1 cellular context compared by ENCODE assay signal in genomic region chr18:22001912-22002487, GRCh38.
TF ChIP-seq lines count a peak whose summit lies in the region.

No MANE protein-coding gene starts in this region.

TF ChIP-seq in HepG2, 621 proteins besides CTCF, POLR2A, EP300 and RAD21 (continued from another document and continues in another):
- TF ChIP-seq ZHX1 (CRISPR knock-in tag; IDR thresholded peaks at IDR 0.05; ENCODE audit: low read depth), result peak; percentile 63; the same call in 1 of the 2 replicates
- TF ChIP-seq ZBTB25 (CRISPR knock-in tag; IDR thresholded peaks at IDR 0.05), result 0 out of 2 replicates have a peak, but pooled peaks have one; percentile 28
- peak; percentile 56; the same call in 1 of the 2 replicates for TF ChIP-seq ZGPAT (CRISPR knock-in tag; IDR thresholded peaks at IDR 0.05)
- TF ChIP-seq ZNF770 (CRISPR knock-in tag; IDR thresholded peaks at IDR 0.05), result no peak
- TF ChIP-seq TIGD3 (CRISPR knock-in tag; IDR thresholded peaks at IDR 0.05; ENCODE audit: borderline replicate concordance), result 0 out of 2 replicates have a peak, but pooled peaks have one; percentile 50
- TF ChIP-seq ZNF691 (CRISPR knock-in tag; IDR thresholded peaks at IDR 0.05; ENCODE audit: borderline replicate concordance, low read depth), result 0 out of 2 replicates have a peak, but pooled peaks have one; percentile 42
- 0 out of 2 replicates have a peak, but pooled peaks have one; percentile 3 for TF ChIP-seq NFATC3 (CRISPR knock-in tag; IDR thresholded peaks at IDR 0.05)
- peak; percentile 64; the same call in 1 of the 2 replicates for TF ChIP-seq AHR (CRISPR knock-in tag; IDR thresholded peaks at IDR 0.05)
- TF ChIP-seq ZKSCAN8 (CRISPR knock-in tag; IDR thresholded peaks at IDR 0.05; ENCODE audit: borderline replicate concordance), result no peak
- TF ChIP-seq ZNF629 (CRISPR knock-in tag; conservative IDR thresholded peaks at IDR 0.05), result peak; percentile 72
- TF ChIP-seq RBFOX2 (IDR thresholded peaks at IDR 0.05; ENCODE audit: low read depth, low read length), result 0 out of 2 replicates have a peak, but pooled peaks have one; percentile 35
- peak; percentile 68; the same call in 1 of the 2 replicates for TF ChIP-seq FOXJ3 (CRISPR knock-in tag; IDR thresholded peaks at IDR 0.05; ENCODE audit: borderline replicate concordance)
- peak; percentile 38; the same call in 1 of the 2 replicates for TF ChIP-seq FOSL2 (CRISPR knock-in tag; IDR thresholded peaks at IDR 0.05)
- peak; percentile 67; the same call in 1 of the 2 replicates for TF ChIP-seq ZNF572 (CRISPR knock-in tag; IDR thresholded peaks at IDR 0.05)
- TF ChIP-seq ZBED4 (CRISPR knock-in tag; IDR thresholded peaks at IDR 0.05; ENCODE audit: borderline replicate concordance), result peak; percentile 41; the same call in 1 of the 2 replicates
- TF ChIP-seq ZHX2 (IDR thresholded peaks at IDR 0.05; ENCODE audit: low read depth), result no peak
- 0 out of 2 replicates have a peak, but pooled peaks have one; percentile 51 for TF ChIP-seq ZHX2 (CRISPR knock-in tag; IDR thresholded peaks at IDR 0.05; ENCODE audit: borderline replicate concordance)
- TF ChIP-seq HIC2 (CRISPR knock-in tag; IDR thresholded peaks at IDR 0.05; ENCODE audit: low read depth), result peak; percentile 84
- peak; percentile 83; the same call in 1 of the 2 replicates for TF ChIP-seq PITX1 (CRISPR knock-in tag; IDR thresholded peaks at IDR 0.05)
- TF ChIP-seq UBTF (CRISPR knock-in tag; IDR thresholded peaks at IDR 0.05), result peak; percentile 71
- no peak for TF ChIP-seq ATAD3A (CRISPR knock-in tag; IDR thresholded peaks at IDR 0.05)
- peak; percentile 68; the same call in 1 of the 2 replicates for TF ChIP-seq DMAP1 (CRISPR knock-in tag; IDR thresholded peaks at IDR 0.05)
- no peak for TF ChIP-seq RBM22 (optimal IDR thresholded peaks at IDR 0.05; ENCODE audit: low read length)
